Comparison of ENCODE assay signal across 8 cellular contexts in genomic region chr4:54683616-54684346, GRCh38. TPM values are rescaled to one million over a fixed set of nuclear protein-coding genes. Genes with fewer than 3 reads are reported as not detected.
DNase-seq lines count a peak whose midpoint lies in the region; ATAC-seq and TF ChIP-seq lines count a peak whose summit lies in the region.

No MANE protein-coding gene starts in this region.

- H3K4me1 Mint-ChIP-seq in HFFc6 (ENCODE audit: low read depth), result no peaks in the 10 kb centered on the region
- H3K4me1 Mint-ChIP-seq in mesothelial cell of epicardium, result peaks cover 4% of the 10 kb centered on the region

- DNase-seq in ELF-1 (ENCODE audit: low read depth, low spot score) (peak; percentile 34), HFFc6 (peak; percentile 47), RPMI8226 (peak; percentile 56), lung (ENCODE audit: low spot score) (no peak), mesothelial cell of epicardium (ENCODE audit: low spot score in 2 of 2, unreplicated experiment in 2 of 2) (no peak)
- peak; percentile 52 for DNase-seq in activated naive CD4-positive, alpha-beta T cell treated with Interleukin-2 at 50 U/mL for 16 hours

- H3K27ac ChIP-seq in lung (ENCODE audit: low read depth in 1 of 2, low read length in 1 of 2), result no peak overlapping the region

- H3K4me3 Mint-ChIP-seq in HFFc6 (no peak overlapping the region), mesothelial cell of epicardium (no peak overlapping the region)

- no peaks in the 10 kb centered on the region for H3K27me3 ChIP-seq in lung (ENCODE audit: control insufficient read depth, insufficient read depth)

- ATAC-seq in lung (ENCODE audit: insufficient read depth, low FRiP score) (no peak), HG02763 (IDR thresholded peaks at IDR 0.05; ENCODE audit: unreplicated experiment) (no peak), GM21737 (IDR thresholded peaks at IDR 0.05; ENCODE audit: unreplicated experiment) (no peak)

- H3K36me3 ChIP-seq in lung (ENCODE audit: control insufficient read depth in 2 of 2, insufficient read depth in 2 of 2, low read length in 2 of 2), result no peaks in the 10 kb centered on the region

- H3K4me1 ChIP-seq in lung (ENCODE audit: control insufficient read depth in 2 of 2, insufficient read depth in 2 of 2, low read length in 2 of 2), result peaks cover 0 to 2% of the 10 kb centered on the region in 2 donors

- TF ChIP-seq CTCF in HFFc6 (IDR thresholded peaks at IDR 0.05), result peak; percentile 73
- TF ChIP-seq CTCF in lung (IDR thresholded peaks at IDR 0.05; ENCODE audit: control extremely low read depth, extremely low read depth), result peak; percentile 17
- no peak for TF ChIP-seq CTCF in mesothelial cell of epicardium (IDR thresholded peaks at IDR 0.05; ENCODE audit: unreplicated experiment)

- H3K27me3 Mint-ChIP-seq in HFFc6 (ENCODE audit: insufficient read depth) (peaks cover 3% of the 10 kb centered on the region), mesothelial cell of epicardium (ENCODE audit: low read depth) (no peaks in the 10 kb centered on the region)

- H3K36me3 Mint-ChIP-seq in HFFc6 (ENCODE audit: low read depth) (no peaks in the 10 kb centered on the region), mesothelial cell of epicardium (no peaks in the 10 kb centered on the region)

- H3K27ac Mint-ChIP-seq in HFFc6 (no peak overlapping the region), mesothelial cell of epicardium (no peak overlapping the region)

- no peak overlapping the region for H3K4me3 ChIP-seq in lung

- no peaks in the 10 kb centered on the region for H3K9me3 ChIP-seq in lung (ENCODE audit: control insufficient read depth in 2 of 2, insufficient read depth in 1 of 2, low read length in 1 of 2)

- 56 to 68% methylated on average over 8 of the region's 8 CpGs for WGBS in lung, 2 donors

- H3K9me3 Mint-ChIP-seq in HFFc6 (no peaks in the 10 kb centered on the region), mesothelial cell of epicardium (no peaks in the 10 kb centered on the region)

RNA-seq across cellular contexts. Expression of gene KIT, which starts 26.0 kb away (rescaled TPM):
- 1 to 10 TPM in 2 of 6 experiments, under 1 TPM in 4; 0.11 to 1.2 (median 0.26) TPM for total RNA-seq in HFFc6 (2021; fragmentation: NEBNext Ultra II Directional; extraction: Animal tissue kit (Norgen Biotek cat#: 25700))
- 10 to 100 TPM; 25.7 to 74.4 TPM for total RNA-seq in lung
- polyA plus RNA-seq in lung, result 1 to 10 TPM; 3.9 to 4.9 TPM
- total RNA-seq in mesothelial cell of epicardium, result 7.4 to 10.6 TPM (median 8.0 TPM) in 3 replicates

Comparison
In these comparisons a context has a peak if more than half of its experiments do, and no peak if none do; other contexts are left out.
1. DNase-seq: peak in ELF-1 (single experiment), HFFc6 (single experiment), RPMI8226 (single experiment) and activated naive CD4-positive, alpha-beta T cell treated with Interleukin-2 at 50 U/mL for 16 hours (single experiment); none in lung (single experiment) and mesothelial cell of epicardium (0 of 2).